Comparison of ENCODE assay signal across 8 cellular contexts in the genomic region with DNA sequence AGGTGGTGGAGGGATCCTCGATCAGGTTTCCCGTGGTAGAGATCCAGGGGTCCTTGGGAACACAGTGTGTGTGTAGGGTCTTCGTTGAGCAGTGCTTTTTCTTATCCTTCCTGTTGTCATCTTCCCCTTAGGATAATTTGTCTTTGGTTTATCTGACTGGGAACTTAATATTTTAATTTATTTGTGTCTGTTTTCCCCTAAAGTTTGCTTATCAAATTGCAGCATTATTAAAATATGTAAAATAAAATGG. TPM values are rescaled to one million over a fixed set of nuclear protein-coding genes. Genes with fewer than 3 reads are reported as not detected.
DNase-seq lines count a peak whose midpoint lies in the region; ATAC-seq and TF ChIP-seq lines count a peak whose summit lies in the region.

No MANE protein-coding gene starts in this region.

- no peaks in the 10 kb centered on the region for H3K9me3 Mint-ChIP-seq in activated CD4-positive, alpha-beta memory T cell treated with anti-CD3 and anti-CD28 coated beads for 36 hours

- H3K4me1 ChIP-seq in right cardiac atrium (ENCODE audit: control insufficient read depth, insufficient read depth, low read length), result peaks cover 1% of the 10 kb centered on the region
- H3K4me1 ChIP-seq in skeletal muscle tissue (ENCODE audit: control insufficient read depth in 3 of 3, insufficient read depth in 3 of 3, low read length in 3 of 3), result peaks cover 0 to 22% (median 17%) of the 10 kb centered on the region in 3 donors

- H3K4me3 Mint-ChIP-seq in activated CD4-positive, alpha-beta memory T cell treated with anti-CD3 and anti-CD28 coated beads for 36 hours, result peak overlapping the region; percentile 97

- H3K9me3 ChIP-seq in right cardiac atrium (ENCODE audit: control insufficient read depth, low read length), result no peaks in the 10 kb centered on the region
- H3K9me3 ChIP-seq in skeletal muscle tissue (ENCODE audit: control insufficient read depth in 3 of 3, low read length in 3 of 3), result no peaks in the 10 kb centered on the region

- no peaks in the 10 kb centered on the region for H3K27me3 ChIP-seq in H7 (ENCODE audit: control insufficient read depth, insufficient read depth, low read length)
- H3K27me3 ChIP-seq in right cardiac atrium (ENCODE audit: control insufficient read depth, insufficient read depth), result no peaks in the 10 kb centered on the region
- H3K27me3 ChIP-seq in skeletal muscle tissue (ENCODE audit: control insufficient read depth in 3 of 3, insufficient read depth in 3 of 3, low read length in 3 of 3), result no peaks in the 10 kb centered on the region

- intact Hi-C loops in activated CD4-positive, alpha-beta memory T cell treated with anti-CD3 and anti-CD28 coated beads for 36 hours (cut with micrococcal nuclease), result loop anchor here (1.0 to 5.0 kb wide), 5 partner anchors 38 to 628 kb away; partner anchors contain the start of genes REXO2, USP28 and ZW10
- intact Hi-C loops in right cardiac atrium (cut with DNase I), result loop anchor here in 1 of 4 donors (5.0 kb wide), 1 partner anchor 36 kb away; the partner anchor contains the start of gene REXO2

- H3K36me3 Mint-ChIP-seq in activated CD4-positive, alpha-beta memory T cell treated with anti-CD3 and anti-CD28 coated beads for 36 hours, result peaks cover 27% of the 10 kb centered on the region

- H3K27ac Mint-ChIP-seq in activated CD4-positive, alpha-beta memory T cell treated with anti-CD3 and anti-CD28 coated beads for 36 hours, result peak overlapping the region; percentile 99

- no peaks in the 10 kb centered on the region for H3K27me3 Mint-ChIP-seq in activated CD4-positive, alpha-beta memory T cell treated with anti-CD3 and anti-CD28 coated beads for 36 hours

- no peak for TF ChIP-seq CTCF in GM10266 (IDR thresholded peaks at IDR 0.05; ENCODE audit: control insufficient read depth, insufficient read depth, low read depth, missing control alignments)

- WGBS in right cardiac atrium, result 0% methylated on average over 3 of the region's 3 CpGs

- DNase-seq in H7 (no peak), right cardiac atrium (no peak), G401 (ENCODE audit: low spot score) (no peak), GM10266 (ENCODE audit: extremely low spot score) (no peak)
- no peak for DNase-seq in activated CD4-positive, alpha-beta memory T cell treated with anti-CD3 and anti-CD28 coated beads for 36 hours
- no peak for DNase-seq in activated CD4-positive, alpha-beta T cell treated with anti-CD3 and anti-CD28 coated beads for 48 hours
- DNase-seq in effector CD8-positive, alpha-beta T cell (lab: John Stamatoyannopoulos, UW), result no peak

- H3K36me3 ChIP-seq in H7 (replicated peaks; ENCODE audit: control insufficient read depth, insufficient read depth, low read length) (peaks cover 3% of the 10 kb centered on the region; the same call in 1 of the 2 replicates), skeletal muscle tissue (ENCODE audit: control insufficient read depth in 3 of 3, insufficient read depth in 3 of 3, low read length in 3 of 3) (peaks cover 0 to 8% (median 5%) of the 10 kb centered on the region in 3 donors)

- peak overlapping the region; percentile 96 for H3K27ac ChIP-seq in right cardiac atrium (ENCODE audit: low read length)
- peak overlapping the region; percentile 99 for H3K27ac ChIP-seq in skeletal muscle tissue (ENCODE audit: low read depth, low read length)

- peak overlapping the region; percentile 95 to 99 (median 97) for H3K9ac ChIP-seq in skeletal muscle tissue (ENCODE audit: low read depth in 1 of 3, low read length in 3 of 3)

- POLR2A ChIA-PET in activated CD4-positive, alpha-beta memory T cell treated with anti-CD3 and anti-CD28 coated beads for 36 hours (lab: Charles Lee), result no interaction called here

- peaks cover 53% of the 10 kb centered on the region for H3K4me1 Mint-ChIP-seq in activated CD4-positive, alpha-beta memory T cell treated with anti-CD3 and anti-CD28 coated beads for 36 hours (ENCODE audit: low read depth)

- no peak for ATAC-seq in right cardiac atrium

- CTCF ChIA-PET in activated CD4-positive, alpha-beta memory T cell treated with anti-CD3 and anti-CD28 coated beads for 36 hours (lab: Charles Lee), result interaction anchor here (1.4 kb wide), 1 partner anchor 9 kb away, joined by 3 read pairs; no protein-coding TSS in a partner anchor

- H3K4me3 ChIP-seq in H7 (ENCODE audit: insufficient read depth, low read depth, low read length), result peak overlapping the region; percentile 93
- H3K4me3 ChIP-seq in right cardiac atrium (ENCODE audit: low read length), result peak overlapping the region; percentile 98
- H3K4me3 ChIP-seq in skeletal muscle tissue (ENCODE audit: low read length in 3 of 3), result peak overlapping the region; percentile 93 to 96 (median 96)

- in situ Hi-C loops in G401 (cut with HindIII; ENCODE audit: low sequenced_read_pairs), result no loop called here

RNA-seq across cellular contexts. Expression of gene RBM7, which starts 0.4 kb away (rescaled TPM):
- 30.0 and 43.3 TPM in 2 replicates for total RNA-seq in H7 (2014; rRNA removed; shearing (Covaris generic))
- total RNA-seq in activated CD4-positive, alpha-beta memory T cell treated with anti-CD3 and anti-CD28 coated beads for 36 hours, result 10 to 100 TPM; 44.0 to 45.4 TPM
- total RNA-seq in right cardiac atrium (10 to 100 TPM; 20.5 to 24.5 (median 22.2) TPM), skeletal muscle tissue (19.3 TPM)
- polyA plus RNA-seq in right cardiac atrium, result 7.9 TPM
- total RNA-seq in G401 (2014; rRNA removed; shearing (Covaris generic)), result 26.1 and 32.9 TPM in 2 replicates

RNA-seq across cellular contexts. Expression of gene C11orf71, which starts 0.6 kb away (rescaled TPM):
- 5.8 and 11.1 TPM in 2 replicates for total RNA-seq in H7 (2014; rRNA removed; shearing (Covaris generic))
- total RNA-seq in activated CD4-positive, alpha-beta memory T cell treated with anti-CD3 and anti-CD28 coated beads for 36 hours, result 1 to 10 TPM; 5.0 to 5.5 TPM
- total RNA-seq in right cardiac atrium, result 10 to 100 TPM in 1 of 4 donors, 1 to 10 TPM in 3; 6.7 to 13.6 (median 8.5) TPM
- 11.8 TPM for polyA plus RNA-seq in right cardiac atrium
- 8.4 TPM for total RNA-seq in skeletal muscle tissue
- total RNA-seq in G401 (2014; rRNA removed; shearing (Covaris generic)), result 4.2 and 4.6 TPM in 2 replicates

RNA-seq across cellular contexts. Expression of gene REXO2, which starts 38.4 kb away (rescaled TPM):
- 116 and 122 TPM in 2 replicates for total RNA-seq in H7 (2014; rRNA removed; shearing (Covaris generic))
- total RNA-seq in activated CD4-positive, alpha-beta memory T cell treated with anti-CD3 and anti-CD28 coated beads for 36 hours, result 10 to 100 TPM; 60.1 to 62.0 TPM
- total RNA-seq in right cardiac atrium, result 100 to 1,000 TPM; 119 to 131 (median 122) TPM
- polyA plus RNA-seq in right cardiac atrium, result 175 TPM
- total RNA-seq in skeletal muscle tissue, result 42.8 TPM
- 82.0 and 90.8 TPM in 2 replicates for total RNA-seq in G401 (2014; rRNA removed; shearing (Covaris generic))
